1 cellular context compared by ENCODE assay signal in the genomic region with DNA sequence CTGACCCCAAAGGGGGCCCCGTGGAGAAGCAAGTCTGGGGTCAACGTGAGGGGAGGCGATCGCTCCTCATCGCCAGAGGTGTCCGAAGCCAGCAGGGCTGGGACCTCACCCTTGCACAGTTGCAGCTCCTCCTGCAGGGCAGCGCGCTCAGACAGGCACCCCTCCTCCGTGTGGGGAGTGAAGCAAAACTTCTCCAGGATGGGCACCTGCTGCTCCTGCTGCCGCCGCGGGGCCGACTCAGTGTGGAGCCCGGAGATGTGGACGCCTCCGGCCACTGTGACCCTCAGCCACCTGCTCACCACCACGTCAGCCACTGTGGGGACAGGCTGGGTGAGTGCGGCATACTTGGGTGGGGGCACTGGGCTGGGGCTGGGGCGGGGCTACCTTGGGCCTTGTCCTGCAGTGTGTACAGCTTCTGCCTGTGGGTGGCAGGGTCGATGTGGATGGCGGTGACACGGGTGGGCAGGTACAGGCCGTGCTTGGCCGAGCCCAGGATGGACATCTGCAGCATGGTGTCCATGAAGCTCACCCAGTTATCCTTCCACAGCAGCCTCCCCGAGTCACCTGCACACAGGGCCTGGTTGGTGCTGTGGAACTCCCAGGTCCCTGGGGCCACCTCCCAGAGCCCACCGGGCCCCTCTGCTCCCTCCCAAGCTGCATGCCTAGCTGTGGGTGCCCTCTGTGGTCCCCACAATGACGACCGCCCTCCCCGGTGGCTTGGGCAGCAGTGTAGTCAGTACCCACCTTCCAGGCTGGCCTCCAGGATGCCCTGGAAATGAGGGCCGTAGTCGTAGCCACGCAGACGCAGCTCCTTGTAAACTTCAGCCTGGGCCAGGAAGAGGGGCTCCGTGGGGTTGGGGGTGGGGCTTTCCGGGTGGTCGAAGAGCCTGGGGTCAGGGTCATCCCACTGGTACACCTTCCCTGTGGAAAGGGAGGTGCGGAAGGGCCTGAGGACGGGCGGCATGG.
TF ChIP-seq lines count a peak whose summit lies in the region.

No MANE protein-coding gene starts in this region.

TF ChIP-seq in GM12878, 131 proteins besides CTCF, POLR2A, EP300 and RAD21:
- no peak for TF ChIP-seq ESRRA (IDR thresholded peaks at IDR 0.05; ENCODE audit: low read length)
- TF ChIP-seq POLR2AphosphoS2 (IDR thresholded peaks at IDR 0.05; ENCODE audit: low read depth, low read length): no peak
- TF ChIP-seq, protein P1, sequence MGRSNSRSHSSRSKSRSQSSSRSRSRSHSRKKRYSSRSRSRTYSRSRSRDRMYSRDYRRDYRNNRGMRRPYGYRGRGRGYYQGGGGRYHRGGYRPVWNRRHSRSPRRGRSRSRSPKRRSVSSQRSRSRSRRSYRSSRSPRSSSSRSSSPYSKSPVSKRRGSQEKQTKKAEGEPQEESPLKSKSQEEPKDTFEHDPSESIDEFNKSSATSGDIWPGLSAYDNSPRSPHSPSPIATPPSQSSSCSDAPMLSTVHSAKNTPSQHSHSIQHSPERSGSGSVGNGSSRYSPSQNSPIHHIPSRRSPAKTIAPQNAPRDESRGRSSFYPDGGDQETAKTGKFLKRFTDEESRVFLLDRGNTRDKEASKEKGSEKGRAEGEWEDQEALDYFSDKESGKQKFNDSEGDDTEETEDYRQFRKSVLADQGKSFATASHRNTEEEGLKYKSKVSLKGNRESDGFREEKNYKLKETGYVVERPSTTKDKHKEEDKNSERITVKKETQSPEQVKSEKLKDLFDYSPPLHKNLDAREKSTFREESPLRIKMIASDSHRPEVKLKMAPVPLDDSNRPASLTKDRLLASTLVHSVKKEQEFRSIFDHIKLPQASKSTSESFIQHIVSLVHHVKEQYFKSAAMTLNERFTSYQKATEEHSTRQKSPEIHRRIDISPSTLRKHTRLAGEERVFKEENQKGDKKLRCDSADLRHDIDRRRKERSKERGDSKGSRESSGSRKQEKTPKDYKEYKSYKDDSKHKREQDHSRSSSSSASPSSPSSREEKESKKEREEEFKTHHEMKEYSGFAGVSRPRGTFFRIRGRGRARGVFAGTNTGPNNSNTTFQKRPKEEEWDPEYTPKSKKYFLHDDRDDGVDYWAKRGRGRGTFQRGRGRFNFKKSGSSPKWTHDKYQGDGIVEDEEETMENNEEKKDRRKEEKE (IDR thresholded peaks at IDR 0.05): no peak
- no peak for TF ChIP-seq WRNIP1 (IDR thresholded peaks at IDR 0.05; ENCODE audit: borderline replicate concordance, low read depth, low read length)
- TF ChIP-seq PML (IDR thresholded peaks at IDR 0.05; ENCODE audit: low read length): no peak
- TF ChIP-seq, protein P2, sequence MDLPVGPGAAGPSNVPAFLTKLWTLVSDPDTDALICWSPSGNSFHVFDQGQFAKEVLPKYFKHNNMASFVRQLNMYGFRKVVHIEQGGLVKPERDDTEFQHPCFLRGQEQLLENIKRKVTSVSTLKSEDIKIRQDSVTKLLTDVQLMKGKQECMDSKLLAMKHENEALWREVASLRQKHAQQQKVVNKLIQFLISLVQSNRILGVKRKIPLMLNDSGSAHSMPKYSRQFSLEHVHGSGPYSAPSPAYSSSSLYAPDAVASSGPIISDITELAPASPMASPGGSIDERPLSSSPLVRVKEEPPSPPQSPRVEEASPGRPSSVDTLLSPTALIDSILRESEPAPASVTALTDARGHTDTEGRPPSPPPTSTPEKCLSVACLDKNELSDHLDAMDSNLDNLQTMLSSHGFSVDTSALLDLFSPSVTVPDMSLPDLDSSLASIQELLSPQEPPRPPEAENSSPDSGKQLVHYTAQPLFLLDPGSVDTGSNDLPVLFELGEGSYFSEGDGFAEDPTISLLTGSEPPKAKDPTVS (IDR thresholded peaks at IDR 0.05; ENCODE audit: low read depth, low read length): no peak
- no peak for TF ChIP-seq BHLHE40 (IDR thresholded peaks at IDR 0.05; ENCODE audit: borderline replicate concordance in 1 of 2, low read depth in 2 of 2, low read length in 1 of 2)
- TF ChIP-seq YY1 (IDR thresholded peaks at IDR 0.05; ENCODE audit: low read depth, low read length): no peak
